20 cellular contexts compared by ENCODE assay signal in genomic region chr2:20557226-20557625, GRCh38.
A peak's percentile ranks its signal among the peaks of the same experiment; 100 is the strongest.
DNase-seq lines count a peak whose midpoint lies in the region; ATAC-seq, FAIRE-seq and TF ChIP-seq lines count a peak whose summit lies in the region.
"Had no signal": no experiment of that assay in that cellular context is flagged by ENCODE, and none has a peak within 500 bp of the region (broad histone marks: within the 10 kb centered on the region; RNA-seq: fewer than 3 reads in every experiment).

No MANE protein-coding gene starts in this region.

- CTCF ChIA-PET in K562 (lab: Yijun Ruan, JAX; ENCODE audit: low intra/inter-chr PET ratio): no interaction called here

- TF ChIP-seq CTCF in GM23338 (conservative IDR thresholded peaks at IDR 0.05; ENCODE audit: low read depth in 2 of 2) (no peak), K562 (IDR thresholded peaks at IDR 0.05 in 2 of 3, conservative IDR thresholded peaks at IDR 0.05 in 1 of 3; ENCODE audit: insufficient read depth in 2 of 3, low read depth in 1 of 3, low read length in 3 of 3) (no peak)

- DNase-seq in GM23338 (ENCODE audit: low spot score) (no peak), NCI-H82 (lab: John Stamatoyannopoulos, UW) (peak; percentile 29), K562 (ENCODE audit: extremely low read depth in 1 of 4, low spot score in 3 of 4) (no peak), putamen (ENCODE audit: low spot score) (no peak), mesenchymal stem cell (no peak), EL (no peak)
- DNase-seq: C1 segment of cervical spinal cord; Calu3; CD4-positive, alpha-beta memory T cell; COR-L47; DMS53; DMS79 treated with DMSO at 0.1 percent for 48 hours; GM23248; H9; HFFc6 had no signal

- no peak overlapping the region for H2BK120ac ChIP-seq in mesenchymal stem cell (ENCODE audit: low read depth, low read length)

- H2AFZ ChIP-seq in GM23338 (no peak overlapping the region), K562 (ENCODE audit: low read depth, low read length) (no peak overlapping the region), mesenchymal stem cell (ENCODE audit: low read depth, low read length) (no peak overlapping the region)
- H2AFZ ChIP-seq: GM23248 had no signal

- H3K27ac ChIP-seq in GM23338 (ENCODE audit: low read depth) (no peak overlapping the region; the same call in 1 of the 2 replicates), K562 (ENCODE audit: extremely low read depth, low read depth, low read length) (no peak overlapping the region), mesenchymal stem cell (ENCODE audit: low read length, poor library complexity, severe bottlenecking) (no peak overlapping the region)
- H3K27ac ChIP-seq: GM23248 had no signal

- no peak overlapping the region for H3K18ac ChIP-seq in mesenchymal stem cell (ENCODE audit: low read depth in 1 of 2, low read length in 2 of 2)

- WGBS in K562 (ENCODE audit: insufficient coverage, low coverage, missing lambda C conversion rate): 14% methylated on average over 4 of the region's 4 CpGs
- 100% methylated on average over 3 of the region's 4 CpGs for WGBS in mesenchymal stem cell

- H3K9me3 ChIP-seq in K562 (replicated peaks; ENCODE audit: control insufficient read depth, insufficient read depth, low read depth, low read length) (no peaks in the 10 kb centered on the region), mesenchymal stem cell (ENCODE audit: control insufficient read depth, low read length) (no peaks in the 10 kb centered on the region)

- H3K4ac ChIP-seq in mesenchymal stem cell (ENCODE audit: low read depth in 1 of 2, low read length in 2 of 2): no peak overlapping the region

- H2BK5ac ChIP-seq in mesenchymal stem cell (ENCODE audit: low read depth, low read length, poor library complexity, severe bottlenecking): no peak overlapping the region

- no peak overlapping the region for H3K27ac Mint-ChIP-seq in GM23338
- H3K27ac Mint-ChIP-seq: B cell; CD4-positive, alpha-beta memory T cell; HFFc6 had no signal

- H4K20me1 ChIP-seq in GM23338 (replicated peaks; ENCODE audit: insufficient read depth) (no peaks in the 10 kb centered on the region), K562 (replicated peaks; ENCODE audit: control insufficient read depth, insufficient read depth, low read length) (no peaks in the 10 kb centered on the region)

- no peak overlapping the region for H4K8ac ChIP-seq in mesenchymal stem cell (ENCODE audit: low read length)

- POLR2A ChIA-PET in K562 (lab: Yijun Ruan, JAX): interaction anchor here (0.6 kb wide), 1 partner anchor 30 kb away, joined by 3 read pairs; no protein-coding TSS in a partner anchor

- BruUV-seq in K562 (replicated peaks; lab: Mats Ljungman, UMichigan): no TSS peak

- H3K27me3 Mint-ChIP-seq in GM23338 (ENCODE audit: insufficient read depth, low read depth, poor library complexity): peaks cover 7% of the 10 kb centered on the region

- H2BK15ac ChIP-seq in mesenchymal stem cell (ENCODE audit: low read depth, poor library complexity, severe bottlenecking): no peak overlapping the region

- H3K27me3 ChIP-seq in GM23338 (ENCODE audit: insufficient read depth) (no peaks in the 10 kb centered on the region), K562 (ENCODE audit: control insufficient read depth in 2 of 2, insufficient read depth in 2 of 2, low read length in 2 of 2) (peaks cover 0 to 37% of the 10 kb centered on the region in 2 experiments; a peak in 2 of 5 replicates), mesenchymal stem cell (ENCODE audit: control insufficient read depth in 1 of 2, insufficient read depth in 1 of 2, low read length in 2 of 2) (no peaks in the 10 kb centered on the region)

- no peak overlapping the region for H3K23ac ChIP-seq in mesenchymal stem cell (ENCODE audit: low read length in 2 of 2)

- H2AK5ac ChIP-seq in mesenchymal stem cell (ENCODE audit: low read length, severe bottlenecking): no peak overlapping the region

- TF ChIP-seq POLR2A in K562 (conservative IDR thresholded peaks at IDR 0.05): no peak

- no peak overlapping the region for H4K91ac ChIP-seq in mesenchymal stem cell (ENCODE audit: low read length)

- no peak for TF ChIP-seq RAD21 in K562 (CRISPR knock-in tag; conservative IDR thresholded peaks at IDR 0.05 in 1 of 2, IDR thresholded peaks at IDR 0.05 in 1 of 2)

- no peaks in the 10 kb centered on the region for H3K79me1 ChIP-seq in mesenchymal stem cell (replicated peaks; ENCODE audit: low read length, poor library complexity, severe bottlenecking)

- intact Hi-C loops in K562 (cut with micrococcal nuclease): no loop called here

- no peak overlapping the region for H2BK12ac ChIP-seq in mesenchymal stem cell (ENCODE audit: low read length in 2 of 2)

- ATAC-seq in GM23338 (no peak; the same call in 2 of the 3 replicates), K562 (no peak), HG03520 (IDR thresholded peaks at IDR 0.05; ENCODE audit: unreplicated experiment) (no peak)
- ATAC-seq: GM12878 had no signal

- no peak overlapping the region for H3K14ac ChIP-seq in mesenchymal stem cell (ENCODE audit: low read length in 2 of 2)

- H3K9me2 ChIP-seq in GM23338 (ENCODE audit: insufficient read depth): peaks cover 4% of the 10 kb centered on the region; the same call in 1 of the 2 replicates

- peaks cover 26% of the 10 kb centered on the region for H3K4me1 ChIP-seq in GM23338 (ENCODE audit: insufficient read depth)
- peaks cover 0 to 19% of the 10 kb centered on the region in 2 experiments; a peak in 2 of 5 replicates for H3K4me1 ChIP-seq in K562 (replicated peaks in 1 of 2; ENCODE audit: control insufficient read depth in 2 of 2, insufficient read depth in 2 of 2, low read length in 2 of 2)
- H3K4me1 ChIP-seq in mesenchymal stem cell (ENCODE audit: control insufficient read depth, insufficient read depth, low read depth, low read length): peaks cover 18% of the 10 kb centered on the region

- no peaks in the 10 kb centered on the region for H3K36me3 Mint-ChIP-seq in GM23338 (ENCODE audit: low read depth)
- H3K36me3 Mint-ChIP-seq: CD4-positive, alpha-beta memory T cell had no signal

- H3K4me2 ChIP-seq in GM23338 (peak overlapping the region; percentile 40), K562 (ENCODE audit: insufficient read depth, low read length) (no peak overlapping the region), mesenchymal stem cell (ENCODE audit: low read length, poor library complexity, severe bottlenecking) (no peak overlapping the region)

- TF ChIP-seq EP300 in K562 (IDR thresholded peaks at IDR 0.05; ENCODE audit: low read length): no peak

- H3K9me3 Mint-ChIP-seq in GM23338: no peaks in the 10 kb centered on the region; the same call in 2 of the 3 replicates
- H3K9me3 Mint-ChIP-seq: CD4-positive, alpha-beta memory T cell; HFFc6 had no signal

- H3K9ac ChIP-seq in K562 (ENCODE audit: insufficient read depth in 1 of 2, low read depth in 2 of 2, low read length in 2 of 2) (no peak overlapping the region), mesenchymal stem cell (ENCODE audit: low read length) (no peak overlapping the region)
- H3K9ac ChIP-seq: GM23248 had no signal

- peaks cover 32% of the 10 kb centered on the region for H3K4me1 Mint-ChIP-seq in GM23338
- H3K4me1 Mint-ChIP-seq: CD4-positive, alpha-beta memory T cell had no signal

- in situ Hi-C loops in K562 (cut with MboI): no loop called here

- H3K9me1 ChIP-seq in K562 (ENCODE audit: control insufficient read depth, insufficient read depth, low read length): no peaks in the 10 kb centered on the region

- FAIRE-seq in K562 (lab: Jason Lieb, UNC): peak; percentile 35
- FAIRE-seq: G401.6, GM12878, GM19239 had no signal

- H3K79me2 ChIP-seq in GM23338 (replicated peaks; ENCODE audit: insufficient read depth): no peaks in the 10 kb centered on the region
- no peaks in the 10 kb centered on the region for H3K79me2 ChIP-seq in K562 (ENCODE audit: control insufficient read depth, insufficient read depth, low read length)

- no peaks in the 10 kb centered on the region for H3F3A ChIP-seq in GM23338 (replicated peaks; ENCODE audit: low read depth)

- H3K4me3 ChIP-seq in GM23338: 0 out of 2 replicates have a peak overlapping the region, but pooled peaks have one; percentile 20
- H3K4me3 ChIP-seq in K562: no peak overlapping the region
- no peak overlapping the region for H3K4me3 ChIP-seq in mesenchymal stem cell (ENCODE audit: insufficient read depth in 1 of 2, low read depth in 1 of 2, low read length in 2 of 2)
- H3K4me3 ChIP-seq: GM12878, GM23248 had no signal

- H3K36me3 ChIP-seq in GM23338 (ENCODE audit: insufficient read depth) (no peaks in the 10 kb centered on the region), K562 (ENCODE audit: control insufficient read depth, insufficient read depth, low read length) (no peaks in the 10 kb centered on the region), mesenchymal stem cell (ENCODE audit: control insufficient read depth in 1 of 2, insufficient read depth in 2 of 2, low read depth in 1 of 2, low read length in 2 of 2) (no peaks in the 10 kb centered on the region)

- no peak overlapping the region for H3K4me3 Mint-ChIP-seq in GM23338
- H3K4me3 Mint-ChIP-seq: B cell; CD4-positive, alpha-beta memory T cell; H9; HFFc6 had no signal

TF ChIP-seq in GM23338, 12 proteins besides CTCF, POLR2A, EP300 and RAD21 (continues in another document):
- no peak for TF ChIP-seq JUNB (IDR thresholded peaks at IDR 0.05; ENCODE audit: unreplicated experiment)

TF ChIP-seq in K562, 482 proteins besides CTCF, POLR2A, EP300 and RAD21:
- TF ChIP-seq ETV1 (tag; conservative IDR thresholded peaks at IDR 0.05; ENCODE audit: low read depth): no peak
- TF ChIP-seq ZNF143 (CRISPR knock-in tag; IDR thresholded peaks at IDR 0.05): no peak
- no peak for TF ChIP-seq ZFP1 (CRISPR knock-in tag; IDR thresholded peaks at IDR 0.05)
- TF ChIP-seq SMARCA5 (IDR thresholded peaks at IDR 0.05): no peak
- no peak for TF ChIP-seq HNRNPH1 (optimal IDR thresholded peaks at IDR 0.05; ENCODE audit: low read depth, low read length)
- TF ChIP-seq, protein P1, sequence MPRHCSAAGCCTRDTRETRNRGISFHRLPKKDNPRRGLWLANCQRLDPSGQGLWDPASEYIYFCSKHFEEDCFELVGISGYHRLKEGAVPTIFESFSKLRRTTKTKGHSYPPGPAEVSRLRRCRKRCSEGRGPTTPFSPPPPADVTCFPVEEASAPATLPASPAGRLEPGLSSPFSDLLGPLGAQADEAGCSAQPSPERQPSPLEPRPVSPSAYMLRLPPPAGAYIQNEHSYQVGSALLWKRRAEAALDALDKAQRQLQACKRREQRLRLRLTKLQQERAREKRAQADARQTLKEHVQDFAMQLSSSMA (CRISPR knock-in tag; IDR thresholded peaks at IDR 0.05): no peak
- no peak for TF ChIP-seq ELF2 (CRISPR knock-in tag; IDR thresholded peaks at IDR 0.05)
